ENCODE assay signal across 16 cellular contexts in genomic region chr15:44029940-44030568, GRCh38.
DNase-seq lines count a peak whose midpoint lies in the region; ATAC-seq, FAIRE-seq and TF ChIP-seq lines count a peak whose summit lies in the region.
"Had no signal": no experiment of that assay in that cellular context is flagged by ENCODE, and none has a peak within 500 bp of the region (broad histone marks: within the 10 kb centered on the region; RNA-seq: fewer than 3 reads in every experiment).

No MANE protein-coding gene starts in this region.

- TF ChIP-seq CTCF in astrocyte (IDR thresholded peaks at IDR 0.05; ENCODE audit: insufficient read depth, low read depth, low read length) (no peak), foreskin fibroblast (IDR thresholded peaks at IDR 0.05; ENCODE audit: low read depth, low read length) (no peak), smooth muscle cell (IDR thresholded peaks at IDR 0.05; ENCODE audit: borderline replicate concordance, insufficient read depth, poor library complexity, severe bottlenecking) (no peak)

- DNase-seq in NCI-H446 treated with DMSO at 0.1 percent for 48 hours (lab: John Stamatoyannopoulos, UW) (peak; percentile 5), NCI-H446 (lab: John Stamatoyannopoulos, UW) (no peak), astrocyte (ENCODE audit: low read depth) (peak; percentile 55), foreskin fibroblast (peak; percentile 41 to 60), smooth muscle cell (lab: John Stamatoyannopoulos, UW; ENCODE audit: unreplicated experiment) (no peak), NCI-H1092 (lab: John Stamatoyannopoulos, UW) (no peak)
- DNase-seq: activated naive CD4-positive, alpha-beta T cell treated with anti-CD3 and anti-CD28 coated beads, Interleukin-2, amount 10 ng/mL, durations not matched to agents 7 days and 5 days; Caco-2; gastrocnemius medialis; NCI-H82; WERI-Rb-1 had no signal

- H3K9me3 Mint-ChIP-seq in astrocyte (ENCODE audit: unreplicated experiment): no peaks in the 10 kb centered on the region
- no peaks in the 10 kb centered on the region for H3K9me3 Mint-ChIP-seq in stimulated activated memory B cell treated with anti-CD40 and anti-IgM and Interleukin-4, amounts not matched to agents 10 μg/mL and 1 μg/mL and 100 μg/mL, for 72 hours
- H3K9me3 Mint-ChIP-seq: activated naive CD4-positive, alpha-beta T cell treated with anti-CD3 and anti-CD28 coated beads, Interleukin-2, amount 10 ng/mL, durations not matched to agents 7 days and 5 days; natural killer cell treated with Interleukin-12 subunit alpha and Interleukin-12 subunit beta and Interleukin-15 and Interleukin-18, amount 100 ng/mL, for 72 hours had no signal

- H4K20me1 ChIP-seq in astrocyte (ENCODE audit: insufficient read depth, low read length) (peaks cover 12% of the 10 kb centered on the region), smooth muscle cell (ENCODE audit: low read depth) (no peaks in the 10 kb centered on the region)

- H3K79me2 ChIP-seq in astrocyte (ENCODE audit: insufficient read depth, low read length): peaks cover 74% of the 10 kb centered on the region
- no peaks in the 10 kb centered on the region for H3K79me2 ChIP-seq in smooth muscle cell (ENCODE audit: low read depth)

- FAIRE-seq in astrocyte (lab: Jason Lieb, UNC): no peak
- FAIRE-seq: small intestine had no signal

- H3K9ac ChIP-seq in astrocyte (ENCODE audit: low read length) (no peak overlapping the region), smooth muscle cell (ENCODE audit: low read depth) (no peak overlapping the region)

- H3K4me2 ChIP-seq in astrocyte (ENCODE audit: low read length) (peak overlapping the region; percentile 21), smooth muscle cell (peak overlapping the region; percentile 45)

- H3K27me3 Mint-ChIP-seq in astrocyte (ENCODE audit: low read depth, unreplicated experiment): no peaks in the 10 kb centered on the region
- peaks cover 39% of the 10 kb centered on the region for H3K27me3 Mint-ChIP-seq in stimulated activated memory B cell treated with anti-CD40 and anti-IgM and Interleukin-4, amounts not matched to agents 10 μg/mL and 1 μg/mL and 100 μg/mL, for 72 hours

- ATAC-seq in HG03521 (IDR thresholded peaks at IDR 0.05; ENCODE audit: unreplicated experiment): no peak
- ATAC-seq in stimulated activated memory B cell treated with anti-CD40 and anti-IgM and Interleukin-4, amounts not matched to agents 10 μg/mL and 1 μg/mL and 100 μg/mL, for 72 hours: no peak
- ATAC-seq: gastrocnemius medialis; natural killer cell treated with Interleukin-12 subunit alpha and Interleukin-12 subunit beta and Interleukin-15 and Interleukin-18, amount 100 ng/mL, for 72 hours had no signal

- H3K27ac ChIP-seq in astrocyte (ENCODE audit: low read depth, low read length) (peak overlapping the region; percentile 13), smooth muscle cell (ENCODE audit: low read depth) (peak overlapping the region; percentile 4)
- H3K27ac ChIP-seq: 22Rv1, gastrocnemius medialis, WERI-Rb-1 had no signal

- H3K4me3 Mint-ChIP-seq in astrocyte (ENCODE audit: unreplicated experiment): no peak overlapping the region
- H3K4me3 Mint-ChIP-seq in stimulated activated memory B cell treated with anti-CD40 and anti-IgM and Interleukin-4, amounts not matched to agents 10 μg/mL and 1 μg/mL and 100 μg/mL, for 72 hours: no peak overlapping the region
- H3K4me3 Mint-ChIP-seq: activated naive CD4-positive, alpha-beta T cell treated with anti-CD3 and anti-CD28 coated beads, Interleukin-2, amount 10 ng/mL, durations not matched to agents 7 days and 5 days; natural killer cell treated with Interleukin-12 subunit alpha and Interleukin-12 subunit beta and Interleukin-15 and Interleukin-18, amount 100 ng/mL, for 72 hours had no signal

- WGBS in smooth muscle cell (ENCODE audit: low lambda C conversion rate): 67% methylated on average over 2 of the region's 2 CpGs

- H3K36me3 ChIP-seq in astrocyte (ENCODE audit: insufficient read depth, low read length) (no peaks in the 10 kb centered on the region), smooth muscle cell (ENCODE audit: low read depth) (no peaks in the 10 kb centered on the region)
- H3K36me3 ChIP-seq: gastrocnemius medialis, WERI-Rb-1 had no signal

- H3K27me3 ChIP-seq in astrocyte (ENCODE audit: insufficient read depth, low read length) (no peaks in the 10 kb centered on the region), smooth muscle cell (ENCODE audit: low read depth) (no peaks in the 10 kb centered on the region)

- no peaks in the 10 kb centered on the region for H3K9me3 ChIP-seq in astrocyte (ENCODE audit: insufficient read depth, low read depth, low read length)
- no peaks in the 10 kb centered on the region for H3K9me3 ChIP-seq in smooth muscle cell (replicated peaks; ENCODE audit: low read depth)
- H3K9me3 ChIP-seq: Caco-2, gastrocnemius medialis had no signal

- H3F3A ChIP-seq in smooth muscle cell (ENCODE audit: low read depth): no peaks in the 10 kb centered on the region

- H3K4me3 ChIP-seq in astrocyte (ENCODE audit: insufficient read depth, low read depth, low read length) (no peak overlapping the region), foreskin fibroblast (ENCODE audit: low read depth in 1 of 2, low read length in 2 of 2) (no peak overlapping the region), smooth muscle cell (no peak overlapping the region)
- H3K4me3 ChIP-seq: gastrocnemius medialis had no signal

- no peaks in the 10 kb centered on the region for H3K36me3 Mint-ChIP-seq in astrocyte (ENCODE audit: low read depth, unreplicated experiment)
- H3K36me3 Mint-ChIP-seq in stimulated activated memory B cell treated with anti-CD40 and anti-IgM and Interleukin-4, amounts not matched to agents 10 μg/mL and 1 μg/mL and 100 μg/mL, for 72 hours: no peaks in the 10 kb centered on the region
- H3K36me3 Mint-ChIP-seq: activated naive CD4-positive, alpha-beta T cell treated with anti-CD3 and anti-CD28 coated beads, Interleukin-2, amount 10 ng/mL, durations not matched to agents 7 days and 5 days; natural killer cell treated with Interleukin-12 subunit alpha and Interleukin-12 subunit beta and Interleukin-15 and Interleukin-18, amount 100 ng/mL, for 72 hours had no signal

- H3K4me1 ChIP-seq in astrocyte (ENCODE audit: insufficient read depth, low read length) (peaks cover 34% of the 10 kb centered on the region), smooth muscle cell (ENCODE audit: low read depth) (no peaks in the 10 kb centered on the region)

- H3K4me1 Mint-ChIP-seq in astrocyte (ENCODE audit: low read depth, unreplicated experiment): peaks cover 49% of the 10 kb centered on the region
- no peaks in the 10 kb centered on the region for H3K4me1 Mint-ChIP-seq in stimulated activated memory B cell treated with anti-CD40 and anti-IgM and Interleukin-4, amounts not matched to agents 10 μg/mL and 1 μg/mL and 100 μg/mL, for 72 hours
- H3K4me1 Mint-ChIP-seq: activated naive CD4-positive, alpha-beta T cell treated with anti-CD3 and anti-CD28 coated beads, Interleukin-2, amount 10 ng/mL, durations not matched to agents 7 days and 5 days had no signal

- H2AFZ ChIP-seq in astrocyte (ENCODE audit: low read depth, low read length) (no peak overlapping the region), smooth muscle cell (ENCODE audit: low read depth) (peak overlapping the region; percentile 7)

- H3K27ac Mint-ChIP-seq in astrocyte (ENCODE audit: unreplicated experiment): peak overlapping the region; percentile 21
- no peak overlapping the region for H3K27ac Mint-ChIP-seq in stimulated activated memory B cell treated with anti-CD40 and anti-IgM and Interleukin-4, amounts not matched to agents 10 μg/mL and 1 μg/mL and 100 μg/mL, for 72 hours
- H3K27ac Mint-ChIP-seq: activated naive CD4-positive, alpha-beta T cell treated with anti-CD3 and anti-CD28 coated beads, Interleukin-2, amount 10 ng/mL, durations not matched to agents 7 days and 5 days; natural killer cell treated with Interleukin-12 subunit alpha and Interleukin-12 subunit beta and Interleukin-15 and Interleukin-18, amount 100 ng/mL, for 72 hours had no signal

Comparison
In these comparisons a context has a peak if more than half of its experiments do, and no peak if none do; other contexts are left out.
1. DNase-seq: peak in NCI-H446 treated with DMSO at 0.1 percent for 48 hours (single experiment), astrocyte (single experiment) and foreskin fibroblast (2 of 2); none in NCI-H446 (0 of 2), smooth muscle cell (single experiment) and NCI-H1092 (single experiment).